Comparison of ENCODE assay signal across 12 cellular contexts in the genomic region with DNA sequence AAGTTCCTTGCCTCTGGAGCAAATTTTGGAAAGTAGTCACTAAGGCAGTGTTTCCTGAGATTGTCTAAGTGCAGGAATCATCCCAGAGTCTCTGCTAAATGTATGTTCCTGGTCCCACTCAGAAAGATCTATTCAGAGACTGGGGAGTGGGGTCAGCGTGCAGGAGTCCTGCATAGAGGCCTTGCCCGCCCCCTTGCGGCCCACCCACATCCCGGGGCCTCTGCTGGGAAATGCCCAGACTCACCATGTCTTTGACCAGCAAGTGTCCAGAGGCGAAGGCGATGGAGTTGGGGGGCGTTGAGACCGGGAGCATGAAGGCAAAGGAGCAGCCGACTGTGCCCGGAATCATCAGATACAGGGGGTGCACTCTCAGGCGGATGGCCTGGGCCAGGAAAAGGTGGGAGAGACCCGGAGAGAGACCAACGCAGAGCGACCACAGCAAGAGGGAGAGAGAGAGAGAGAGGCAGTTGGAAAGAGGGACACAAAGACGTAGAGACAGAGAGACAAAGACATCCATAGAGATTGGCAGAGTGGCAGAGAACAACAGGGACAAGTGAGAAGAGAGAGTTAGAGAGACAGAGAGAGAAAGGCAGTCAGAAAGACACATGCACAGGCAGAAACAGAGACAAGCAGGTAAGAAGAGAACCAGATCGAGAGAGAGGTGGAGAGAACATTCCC. TPM values are rescaled to one million over a fixed set of nuclear protein-coding genes. Genes with fewer than 3 reads are reported as not detected.
DNase-seq lines count a peak whose midpoint lies in the region; ATAC-seq, FAIRE-seq and TF ChIP-seq lines count a peak whose summit lies in the region.
"Had no signal": no experiment of that assay in that cellular context is flagged by ENCODE, and none has a peak within 500 bp of the region (broad histone marks: within the 10 kb centered on the region; RNA-seq: fewer than 3 reads in every experiment).

No MANE protein-coding gene starts in this region.

- ATAC-seq in HepG2: peak; percentile 7
- ATAC-seq in right lobe of liver: no peak
- ATAC-seq in GM18858 (IDR thresholded peaks at IDR 0.05; ENCODE audit: unreplicated experiment): no peak

- no peak for TF ChIP-seq RAD21 in HepG2 (CRISPR knock-in tag; IDR thresholded peaks at IDR 0.05)

- H2AFZ ChIP-seq in HepG2 (ENCODE audit: low read length): no peak overlapping the region

- H3K9ac ChIP-seq in HepG2 (ENCODE audit: insufficient read depth, low read depth, low read length): peak overlapping the region; percentile 18

- BruUV-seq in HepG2 (replicated peaks; lab: Mats Ljungman, UMichigan): no TSS peak

- H3K27ac ChIP-seq in HepG2 (ENCODE audit: extremely low read length, insufficient read depth, low read length): peak overlapping the region; percentile 55
- H3K27ac ChIP-seq in right lobe of liver: peak overlapping the region in 1 of 3 donors; percentile 23
- H3K27ac ChIP-seq in dorsolateral prefrontal cortex: peak overlapping the region; percentile 81 to 100 (median 96)
- H3K27ac ChIP-seq: epithelial cell of prostate had no signal

- WGBS in HepG2 (ENCODE audit: low lambda C conversion rate): 92% methylated on average over 16 of the region's 16 CpGs
- WGBS in right lobe of liver (ENCODE audit: insufficient coverage, low coverage, low lambda C conversion rate, missing lambda C conversion rate): 85% methylated on average over 15 of the region's 16 CpGs

- in situ Hi-C loops in HepG2 (cut with HindIII; ENCODE audit: extremely low pct_ligation_motif_present, low pct_unique_long_range_greater_than_20kb): loop anchor here (5.0 kb wide), 1 partner anchor 119 kb away; no protein-coding TSS in a partner anchor

- no peak for TF ChIP-seq CTCF in HepG2 (CRISPR knock-in tag; IDR thresholded peaks at IDR 0.05)
- no peak for TF ChIP-seq CTCF in right lobe of liver (IDR thresholded peaks at IDR 0.05)
- TF ChIP-seq CTCF in dorsolateral prefrontal cortex (IDR thresholded peaks at IDR 0.05 in 54 of 56, conservative IDR thresholded peaks at IDR 0.05 in 2 of 56; ENCODE audit: low read depth in 1 of 56, partially characterized antibody in 56 of 56): peak in 8 of 56 donors; percentile 5 to 32 (median 17)
- TF ChIP-seq CTCF in nephron progenitor cell (IDR thresholded peaks at IDR 0.05): no peak

- peak overlapping the region in 1 of 3 experiments; percentile 58; a peak in 1 of 6 replicates for H3K4me3 ChIP-seq in HepG2 (replicated peaks in 1 of 3; ENCODE audit: insufficient read depth in 1 of 3, low read depth in 2 of 3, low read length in 3 of 3)
- H3K4me3 ChIP-seq in right lobe of liver: no peak overlapping the region
- H3K4me3 ChIP-seq in dorsolateral prefrontal cortex: peak overlapping the region in 56 of 59 donors; percentile 3 to 65 (median 48)

- H3K4me1 ChIP-seq in HepG2 (ENCODE audit: insufficient read depth, low read length) (peaks cover 71% of the 10 kb centered on the region), right lobe of liver (no peaks in the 10 kb centered on the region)

- no peaks in the 10 kb centered on the region for H3K36me3 Mint-ChIP-seq in nephron progenitor cell (ENCODE audit: low read depth)

- intact Hi-C loops in HepG2 (cut with micrococcal nuclease; ENCODE audit: unreplicated experiment) (loop anchor here (2.0 kb wide), 1 partner anchor 43 kb away; no protein-coding TSS in a partner anchor), right lobe of liver (cut with DNase I) (no loop called here), dorsolateral prefrontal cortex (cut with DNase I) (loop anchor here (2.0 to 5.0 kb wide), 4 partner anchors 74 to 125 kb away; partner anchors contain the start of gene TP53RK (in 1 of the 2))

- POLR2A ChIA-PET in HepG2 (lab: Yijun Ruan, JAX): interaction anchor here (0.9 to 1.5 kb wide), 5 partner anchors 44 to 145 kb away, joined by 3 to 4 read pairs (median 3); partner anchors contain the start of gene TP53RK

- peaks cover 5% of the 10 kb centered on the region for H3K27me3 Mint-ChIP-seq in nephron progenitor cell (ENCODE audit: low read depth, poor library complexity)

- no peak for TF ChIP-seq POLR2A in HepG2 (IDR thresholded peaks at IDR 0.05; ENCODE audit: insufficient read depth in 1 of 2, low read depth in 2 of 2, low read length in 2 of 2)
- TF ChIP-seq POLR2A in right lobe of liver (IDR thresholded peaks at IDR 0.05): no peak

- TF ChIP-seq EP300 in HepG2 (IDR thresholded peaks at IDR 0.05; ENCODE audit: low read depth in 2 of 2, low read length in 2 of 2): no peak
- TF ChIP-seq EP300 in HepG2 (CRISPR knock-in tag; IDR thresholded peaks at IDR 0.05; ENCODE audit: borderline replicate concordance): no peak

- H3K4me3 Mint-ChIP-seq in nephron progenitor cell: no peak overlapping the region

- H3K9me3 Mint-ChIP-seq in nephron progenitor cell: no peaks in the 10 kb centered on the region

- no peak overlapping the region for H3K27ac Mint-ChIP-seq in nephron progenitor cell

- FAIRE-seq in HepG2 (lab: Jason Lieb, UNC): no peak

- no peaks in the 10 kb centered on the region; a peak in 1 of 5 replicates for H3K36me3 ChIP-seq in HepG2 (replicated peaks in 1 of 2; ENCODE audit: control insufficient read depth in 1 of 2, insufficient read depth in 2 of 2, low read length in 2 of 2)
- H3K36me3 ChIP-seq in right lobe of liver: no peaks in the 10 kb centered on the region
- H3K36me3 ChIP-seq: adrenal gland had no signal

- no peaks in the 10 kb centered on the region for H4K20me1 ChIP-seq in HepG2 (ENCODE audit: insufficient read depth, low read length)

- no peaks in the 10 kb centered on the region for H3K27me3 ChIP-seq in HepG2 (ENCODE audit: control insufficient read depth in 1 of 2, insufficient read depth in 2 of 2, low read length in 2 of 2)
- no peaks in the 10 kb centered on the region for H3K27me3 ChIP-seq in right lobe of liver
- no peaks in the 10 kb centered on the region for H3K27me3 ChIP-seq in dorsolateral prefrontal cortex
- H3K27me3 ChIP-seq: adrenal gland had no signal

- CTCF ChIA-PET in HepG2 (lab: Yijun Ruan, JAX; ENCODE audit: low intra/inter-chr PET ratio, low total read pairs): interaction anchor here (1.1 to 1.7 kb wide), 5 partner anchors 30 to 136 kb away, joined by 3 to 13 read pairs (median 5); no protein-coding TSS in a partner anchor

- H3K79me2 ChIP-seq in HepG2 (ENCODE audit: insufficient read depth, low read length): no peaks in the 10 kb centered on the region

- peak overlapping the region; percentile 77 for H3K4me2 ChIP-seq in HepG2 (ENCODE audit: low read depth, low read length)

- no peaks in the 10 kb centered on the region for H3K9me3 ChIP-seq in HepG2 (ENCODE audit: low read length)
- no peaks in the 10 kb centered on the region for H3K9me3 ChIP-seq in right lobe of liver
- H3K9me3 ChIP-seq: adrenal gland had no signal

- H3K4me1 Mint-ChIP-seq in nephron progenitor cell: peaks cover 26% of the 10 kb centered on the region

- no peak for DNase-seq in HepG2 (ENCODE audit: low spot score)
- DNase-seq in right lobe of liver: no peak
- DNase-seq in dorsolateral prefrontal cortex: peak in 4 of 10 donors; percentile 25 to 45 (median 41)
- DNase-seq in nephron progenitor cell: peak; percentile 37
- no peak for DNase-seq in stimulated activated naive CD4-positive, alpha-beta T cell (lab: John Stamatoyannopoulos, UW)
- DNase-seq in NOMO-1 (lab: John Stamatoyannopoulos, UW; ENCODE audit: unreplicated experiment in 2 of 2): no peak
- no peak for DNase-seq in NCI-H1105 (lab: John Stamatoyannopoulos, UW)

RNA-seq across cellular contexts. Expression of gene OCSTAMP, which starts 12.9 kb away (rescaled TPM):
- total RNA-seq in HepG2 (2016; rRNA removed; fragmentation: Illumina TruSeq; extraction: Trizol) (not detected in 2 replicates), right lobe of liver (not detected), dorsolateral prefrontal cortex (under 1 TPM in 7 of 120 experiments, not detected in 113; 0.22 to 0.64 (median 0.45) TPM)
- total RNA-seq in HepG2 (2016; cell fraction: cytosol; rRNA removed; fragmentation: Illumina TruSeq; extraction: Trizol; ENCODE audit: low read depth): not detected in 2 replicates
- total RNA-seq in HepG2 (2016; cell fraction: insoluble cytoplasmic fraction; rRNA removed; fragmentation: Illumina TruSeq; extraction: Trizol): not detected in 2 replicates
- total RNA-seq in HepG2 (2016; cell fraction: membrane; rRNA removed; fragmentation: Illumina TruSeq; extraction: Trizol): not detected in 2 replicates
- total RNA-seq in HepG2 (2016; cell fraction: nucleus; rRNA removed; fragmentation: Illumina TruSeq; extraction: Trizol): not detected in 2 replicates
- not detected in 2 replicates for polyA plus RNA-seq in HepG2 (2011; rRNA removed)
- polyA plus RNA-seq in HepG2 (2011; cell fraction: cytosol; rRNA removed): not detected in 2 replicates
- polyA plus RNA-seq in HepG2 (2011; cell fraction: nucleus; rRNA removed): not detected in 2 replicates
- polyA plus RNA-seq in HepG2 (2012): not detected in 2 replicates
- polyA plus RNA-seq in HepG2 (2016; cell fraction: cytosol; fragmentation: Illumina TruSeq; extraction: Trizol; ENCODE audit: low read depth): not detected in 2 replicates
- polyA plus RNA-seq in HepG2 (2016; cell fraction: insoluble cytoplasmic fraction; fragmentation: Illumina TruSeq; extraction: Trizol; ENCODE audit: low read depth): not detected in 2 replicates
- polyA plus RNA-seq in HepG2 (2016; cell fraction: membrane; fragmentation: Illumina TruSeq; extraction: Trizol; ENCODE audit: low read depth): not detected in 2 replicates
- not detected in 2 replicates for polyA plus RNA-seq in HepG2 (2016; cell fraction: nucleus; fragmentation: Illumina TruSeq; extraction: Trizol; ENCODE audit: insufficient read depth, low read depth)
- polyA minus RNA-seq in HepG2 (2011; rRNA and poly(A)+ RNA removed; ENCODE audit: low replicate concordance): not detected in 2 replicates
- polyA minus RNA-seq in HepG2 (2011; cell fraction: cytosol; rRNA and poly(A)+ RNA removed): not detected in 2 replicates
- not detected in 2 replicates for polyA minus RNA-seq in HepG2 (2011; cell fraction: nucleus; rRNA and poly(A)+ RNA removed)
- total RNA-seq: adrenal gland, lower leg skin, posterior vena cava had no signal

RNA-seq across cellular contexts. Expression of gene ZNF334, which starts 50.0 kb away (rescaled TPM):
- total RNA-seq in HepG2 (2016; rRNA removed; fragmentation: Illumina TruSeq; extraction: Trizol) (4.8 and 5.3 TPM in 2 replicates), right lobe of liver (1 to 10 TPM in 3 of 6 experiments, under 1 TPM in 3; 0.55 to 2.8 (median 1.3) TPM), dorsolateral prefrontal cortex (10 to 100 TPM in 119 of 120 experiments, 1 to 10 TPM in 1; 9.9 to 30.3 (median 15.7) TPM)
- 0.88 and 1.0 TPM in 2 replicates for total RNA-seq in HepG2 (2016; cell fraction: cytosol; rRNA removed; fragmentation: Illumina TruSeq; extraction: Trizol; ENCODE audit: low read depth)
- 4.7 and 5.1 TPM in 2 replicates for total RNA-seq in HepG2 (2016; cell fraction: insoluble cytoplasmic fraction; rRNA removed; fragmentation: Illumina TruSeq; extraction: Trizol)
- 1.7 and 2.4 TPM in 2 replicates for total RNA-seq in HepG2 (2016; cell fraction: membrane; rRNA removed; fragmentation: Illumina TruSeq; extraction: Trizol)
- 11.4 and 12.3 TPM in 2 replicates for total RNA-seq in HepG2 (2016; cell fraction: nucleus; rRNA removed; fragmentation: Illumina TruSeq; extraction: Trizol)
- 6.9 and 7.8 TPM in 2 replicates for polyA plus RNA-seq in HepG2 (2011; rRNA removed)
- polyA plus RNA-seq in HepG2 (2011; cell fraction: cytosol; rRNA removed): 1.3 and 1.9 TPM in 2 replicates
- 15.7 and 19.6 TPM in 2 replicates for polyA plus RNA-seq in HepG2 (2011; cell fraction: nucleus; rRNA removed)
- polyA plus RNA-seq in HepG2 (2012): 3.0 and 4.6 TPM in 2 replicates
- polyA plus RNA-seq in HepG2 (2016; cell fraction: cytosol; fragmentation: Illumina TruSeq; extraction: Trizol; ENCODE audit: low read depth): 0.20 and 0.32 TPM in 2 replicates
- polyA plus RNA-seq in HepG2 (2016; cell fraction: insoluble cytoplasmic fraction; fragmentation: Illumina TruSeq; extraction: Trizol; ENCODE audit: low read depth): 4.3 and 4.8 TPM in 2 replicates
- 0.69 and 0.77 TPM in 2 replicates for polyA plus RNA-seq in HepG2 (2016; cell fraction: membrane; fragmentation: Illumina TruSeq; extraction: Trizol; ENCODE audit: low read depth)
- 31.6 and 32.6 TPM in 2 replicates for polyA plus RNA-seq in HepG2 (2016; cell fraction: nucleus; fragmentation: Illumina TruSeq; extraction: Trizol; ENCODE audit: insufficient read depth, low read depth)
- polyA minus RNA-seq in HepG2 (2011; rRNA and poly(A)+ RNA removed; ENCODE audit: low replicate concordance): 2.8 TPM in 1 of 2 replicates, not detected in the other
- polyA minus RNA-seq in HepG2 (2011; cell fraction: cytosol; rRNA and poly(A)+ RNA removed): 1.7 and 1.8 TPM in 2 replicates
- polyA minus RNA-seq in HepG2 (2011; cell fraction: nucleus; rRNA and poly(A)+ RNA removed): 22.5 and 32.0 TPM in 2 replicates

Comparison
In these comparisons a context has a peak if more than half of its experiments do, and no peak if none do; other contexts are left out.
1. intact Hi-C loops: an anchor here in HepG2 (2.0 kb wide) and dorsolateral prefrontal cortex (2.0 to 5.0 kb wide); none called in right lobe of liver.
2. H3K4me3 ChIP-seq: peak in dorsolateral prefrontal cortex (56 of 59); none in right lobe of liver (0 of 3).